In genomic region chr17:73550561-73550960, GRCh38 we compare ENCODE assay signal across 14 cellular contexts.
DNase-seq lines count a peak whose midpoint lies in the region; ATAC-seq and TF ChIP-seq lines count a peak whose summit lies in the region.
"Had no signal": no experiment of that assay in that cellular context is flagged by ENCODE, and none has a peak within 500 bp of the region (broad histone marks: within the 10 kb centered on the region; RNA-seq: fewer than 3 reads in every experiment).

No MANE protein-coding gene starts in this region.

- H3K4me1 ChIP-seq in neuronal stem cell (ENCODE audit: control insufficient read depth in 2 of 2, insufficient read depth in 1 of 2, low read depth in 1 of 2, low read length in 2 of 2) = peaks cover 8 to 40% of the 10 kb centered on the region in 2 donors
- H3K4me1 ChIP-seq: Peyer's patch had no signal

- H4K8ac ChIP-seq in neuronal stem cell (ENCODE audit: low read depth, low read length) = no peak overlapping the region

- no peak overlapping the region for H2AK5ac ChIP-seq in neuronal stem cell (ENCODE audit: low read depth, low read length)

- intact Hi-C loops in lower leg skin (cut with DNase I; ENCODE audit: low total_unique reads) = no loop called here

- peak overlapping the region; percentile 1 for H2BK5ac ChIP-seq in neuronal stem cell (ENCODE audit: low read length)

- no peaks in the 10 kb centered on the region for H3K27me3 ChIP-seq in MG63
- H3K27me3 ChIP-seq in neuronal stem cell (ENCODE audit: control insufficient read depth in 3 of 3, insufficient read depth in 3 of 3, low read depth in 1 of 3, low read length in 3 of 3) = no peaks in the 10 kb centered on the region
- H3K27me3 ChIP-seq: Peyer's patch had no signal

- no peak overlapping the region for H3K14ac ChIP-seq in neuronal stem cell (ENCODE audit: low read length)

- no peak overlapping the region for H4K91ac ChIP-seq in neuronal stem cell (ENCODE audit: low read depth, low read length, poor library complexity)

- no peak for ATAC-seq in HG02840 (IDR thresholded peaks at IDR 0.05; ENCODE audit: low FRiP score, unreplicated experiment)

- H2AFZ ChIP-seq in neuronal stem cell (ENCODE audit: low read length) = no peak overlapping the region

- no CpG with 5 or more reads among the region's 10 CpGs for WGBS in neuronal stem cell (ENCODE audit: extremely low coverage in 2 of 2, insufficient read length in 2 of 2, insufficient replicate concordance in 1 of 2), 2 donors
- WGBS in lower leg skin, 2 donors = 82 to 85% methylated on average over 10 of the region's 10 CpGs

- no peak for TF ChIP-seq CTCF in fibroblast of mammary gland (conservative IDR thresholded peaks at IDR 0.05; ENCODE audit: control insufficient read depth, insufficient read depth, low read depth, low read length)
- no peak for TF ChIP-seq CTCF in lower leg skin (IDR thresholded peaks at IDR 0.05)

- H3K36me3 ChIP-seq in MG63 (no peaks in the 10 kb centered on the region), neuronal stem cell (replicated peaks in 1 of 2; ENCODE audit: control insufficient read depth in 2 of 2, insufficient read depth in 2 of 2, low read length in 2 of 2) (no peaks in the 10 kb centered on the region)
- H3K36me3 ChIP-seq: Peyer's patch had no signal

- H3K4me3 ChIP-seq in MG63 (no peak overlapping the region), fibroblast of mammary gland (ENCODE audit: control insufficient read depth, low read depth, low read length) (no peak overlapping the region), neuronal stem cell (ENCODE audit: low read length in 2 of 2) (no peak overlapping the region), lower leg skin (ENCODE audit: low read depth, poor library complexity, severe bottlenecking) (no peak overlapping the region)
- H3K4me3 ChIP-seq: Peyer's patch had no signal

- H3K23ac ChIP-seq in neuronal stem cell (ENCODE audit: low read depth, low read length, poor library complexity) = peak overlapping the region; percentile 36

- TF ChIP-seq POLR2A in lower leg skin (IDR thresholded peaks at IDR 0.05) = no peak

- H3K4me2 ChIP-seq in neuronal stem cell (ENCODE audit: insufficient read depth, low read length, poor library complexity, severe bottlenecking) = no peak overlapping the region

- H3K4ac ChIP-seq in neuronal stem cell (ENCODE audit: low read length) = no peak overlapping the region

- no peaks in the 10 kb centered on the region for H3K9me3 ChIP-seq in MG63
- peaks cover 0 to 1% of the 10 kb centered on the region in 2 donors for H3K9me3 ChIP-seq in neuronal stem cell (replicated peaks in 1 of 2; ENCODE audit: control insufficient read depth in 2 of 2, insufficient read depth in 1 of 2, low read depth in 1 of 2, low read length in 2 of 2)
- H3K9me3 ChIP-seq: Peyer's patch had no signal

- H3K27ac ChIP-seq in neuronal stem cell (replicated peaks; ENCODE audit: low read length) = no peak overlapping the region
- H3K27ac ChIP-seq: Peyer's patch had no signal

- no peak overlapping the region for H2BK120ac ChIP-seq in neuronal stem cell (ENCODE audit: low read depth, low read length)

- H2BK12ac ChIP-seq in neuronal stem cell (ENCODE audit: low read length) = no peak overlapping the region

- peak overlapping the region; percentile 68 for H3K18ac ChIP-seq in neuronal stem cell (ENCODE audit: low read length)

- DNase-seq in NCI-H1417 (lab: John Stamatoyannopoulos, UW) = peak in 2 of 3 experiments; percentile 9 to 23
- no peak for DNase-seq in NCI-H1417 treated with DMSO at 0.1 percent for 48 hours (lab: John Stamatoyannopoulos, UW)
- peak; percentile 83 for DNase-seq in MG63
- peak; percentile 18 for DNase-seq in fibroblast of mammary gland (ENCODE audit: low read depth)
- no peak for DNase-seq in neuronal stem cell (ENCODE audit: low spot score)
- no peak for DNase-seq in lower leg skin (ENCODE audit: low spot score in 2 of 2)
- DNase-seq in nucleus accumbens (lab: John Stamatoyannopoulos, UW) = no peak
- DNase-seq: GDM1, Karpas-422, NCI-H2029, NCI-H524, Peyer's patch, SIG-M5 had no signal

- H2BK15ac ChIP-seq in neuronal stem cell (ENCODE audit: low read length) = no peak overlapping the region

- peaks cover 19% of the 10 kb centered on the region for H3K79me1 ChIP-seq in neuronal stem cell (ENCODE audit: low read depth, low read length)

- H3K9ac ChIP-seq in neuronal stem cell (ENCODE audit: low read depth, low read length, poor library complexity) = no peak overlapping the region

Comparison
In these comparisons a context has a peak if more than half of its experiments do, and no peak if none do; other contexts are left out.
1. DNase-seq: peak in NCI-H1417 (2 of 3), MG63 (single experiment) and fibroblast of mammary gland (single experiment); none in NCI-H1417 treated with DMSO at 0.1 percent for 48 hours (single experiment), neuronal stem cell (single experiment), lower leg skin (0 of 2) and nucleus accumbens (0 of 56).